ENCODE assay signal across 23 cellular contexts in the genomic region with DNA sequence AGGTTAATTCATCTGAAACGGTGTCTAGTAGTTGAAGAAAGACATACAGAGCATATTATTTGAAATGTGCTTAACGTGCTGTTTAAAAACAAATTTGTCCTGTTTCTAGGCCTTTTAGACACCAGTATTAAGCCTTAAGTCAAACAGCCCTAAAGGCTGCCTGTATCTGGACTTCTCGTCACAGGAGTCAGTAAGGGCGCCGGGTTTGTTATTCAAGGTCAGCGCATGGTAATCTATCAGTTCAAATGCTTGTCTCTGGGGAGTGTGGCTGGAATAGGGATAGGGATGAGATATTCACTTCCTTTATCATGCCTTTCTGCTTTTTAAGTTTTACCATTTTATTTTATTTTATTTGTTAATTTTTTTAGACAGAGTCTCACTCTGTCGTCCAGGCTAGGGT.
"Had no signal": no experiment of that assay in that cellular context is flagged by ENCODE, and none has a peak within 500 bp of the region (broad histone marks: within the 10 kb centered on the region; RNA-seq: fewer than 3 reads in every experiment).

No MANE protein-coding gene starts in this region.

- H3K27me3 ChIP-seq: ascending aorta, breast epithelium, colonic mucosa, dorsolateral prefrontal cortex, esophagus squamous epithelium, heart left ventricle, spleen, thyroid gland, upper lobe of right lung had no signal

- H3K4me3 ChIP-seq: ascending aorta, breast epithelium, colonic mucosa, dorsolateral prefrontal cortex, esophagus squamous epithelium, gastroesophageal sphincter, heart left ventricle, mucosa of descending colon, spleen, thyroid gland, upper lobe of right lung had no signal

- H3K9me3 ChIP-seq: ascending aorta, breast epithelium, colonic mucosa, esophagus squamous epithelium, gastroesophageal sphincter, heart left ventricle, mucosa of descending colon, spleen, thyroid gland, upper lobe of right lung had no signal

- DNase-seq: activated CD4-positive, alpha-beta T cell treated with anti-CD3 and anti-CD28 coated beads, Interleukin-2, amount 10 ng/mL, durations not matched to agents 7 days and 5 days; activated CD8-positive, alpha-beta T cell treated with anti-CD3 and anti-CD28 coated beads, Interleukin-2, amount 10 ng/mL, durations not matched to agents 7 days and 5 days; activated gamma-delta T cell treated with Interleukin-2 at 50 U/mL for 16 hours; colonic mucosa; esophagus squamous epithelium; heart left ventricle; mucosa of descending colon; naive B cell; occipital lobe; spleen; stimulated activated CD4-positive, alpha-beta T cell treated with anti-CD3 and anti-CD28 coated beads, Interleukin-4, amount 100 ng/mL, for 1 hour; stimulated activated naive CD4-positive, alpha-beta T cell; T1000; thyroid gland had no signal

- H3K4me3 Mint-ChIP-seq: activated CD4-positive, alpha-beta T cell treated with anti-CD3 and anti-CD28 coated beads, Interleukin-2, amount 10 ng/mL, durations not matched to agents 7 days and 5 days; activated CD8-positive, alpha-beta T cell treated with anti-CD3 and anti-CD28 coated beads, Interleukin-2, amount 10 ng/mL, durations not matched to agents 7 days and 5 days; activated T-helper 1 cell treated with anti-CD3 and anti-CD28 coated beads, Interleukin-12 subunit alpha, Interleukin-12 subunit beta, Interleukin-2, Interleukin-4 antibody, amounts not matched to agents 30 ng/mL and 10 ng/mL and 1 ng/mL, durations not matched to agents 14 hours and 24 hours and 36 hours; central memory CD8-positive, alpha-beta T cell; memory B cell; naive B cell had no signal

- ATAC-seq: activated CD8-positive, alpha-beta T cell treated with anti-CD3 and anti-CD28 coated beads, Interleukin-2, amount 10 ng/mL, durations not matched to agents 7 days and 5 days; activated naive CD4-positive, alpha-beta T cell treated with anti-CD3 and anti-CD28 coated beads, Interleukin-2, amount 50 U/mL, for 72 hours; gastroesophageal sphincter; mucosa of descending colon had no signal

- H3K27me3 Mint-ChIP-seq: activated CD4-positive, alpha-beta T cell treated with anti-CD3 and anti-CD28 coated beads, Interleukin-2, amount 10 ng/mL, durations not matched to agents 7 days and 5 days; central memory CD8-positive, alpha-beta T cell; memory B cell had no signal

- H3K4me1 Mint-ChIP-seq: activated CD4-positive, alpha-beta T cell treated with anti-CD3 and anti-CD28 coated beads, Interleukin-2, amount 10 ng/mL, durations not matched to agents 7 days and 5 days; central memory CD8-positive, alpha-beta T cell; memory B cell; naive B cell had no signal

- H3K36me3 ChIP-seq: ascending aorta, breast epithelium, colonic mucosa, esophagus squamous epithelium, gastroesophageal sphincter, heart left ventricle, spleen, thyroid gland, upper lobe of right lung had no signal

- H3K9me3 Mint-ChIP-seq: activated CD4-positive, alpha-beta T cell treated with anti-CD3 and anti-CD28 coated beads, Interleukin-2, amount 10 ng/mL, durations not matched to agents 7 days and 5 days; activated naive CD4-positive, alpha-beta T cell treated with anti-CD3 and anti-CD28 coated beads, Interleukin-2, amount 50 U/mL, for 72 hours; activated T-helper 1 cell treated with anti-CD3 and anti-CD28 coated beads, Interleukin-12 subunit alpha, Interleukin-12 subunit beta, Interleukin-2, Interleukin-4 antibody, amounts not matched to agents 30 ng/mL and 10 ng/mL and 1 ng/mL, durations not matched to agents 14 hours and 24 hours and 36 hours; central memory CD8-positive, alpha-beta T cell; memory B cell had no signal

- H3K4me1 ChIP-seq: breast epithelium, colonic mucosa, gastroesophageal sphincter, spleen, thyroid gland, upper lobe of right lung had no signal

- H3K27ac ChIP-seq: breast epithelium, colonic mucosa, dorsolateral prefrontal cortex, gastroesophageal sphincter, spleen, thyroid gland, upper lobe of right lung had no signal

- H3K27ac Mint-ChIP-seq: activated CD4-positive, alpha-beta T cell treated with anti-CD3 and anti-CD28 coated beads, Interleukin-2, amount 10 ng/mL, durations not matched to agents 7 days and 5 days; activated CD8-positive, alpha-beta T cell treated with anti-CD3 and anti-CD28 coated beads, Interleukin-2, amount 10 ng/mL, durations not matched to agents 7 days and 5 days; activated naive CD4-positive, alpha-beta T cell treated with anti-CD3 and anti-CD28 coated beads, Interleukin-2, amount 50 U/mL, for 72 hours; activated T-helper 1 cell treated with anti-CD3 and anti-CD28 coated beads, Interleukin-12 subunit alpha, Interleukin-12 subunit beta, Interleukin-2, Interleukin-4 antibody, amounts not matched to agents 30 ng/mL and 10 ng/mL and 1 ng/mL, durations not matched to agents 14 hours and 24 hours and 36 hours; memory B cell; naive B cell had no signal

- H3K36me3 Mint-ChIP-seq: activated naive CD4-positive, alpha-beta T cell treated with anti-CD3 and anti-CD28 coated beads, Interleukin-2, amount 50 U/mL, for 72 hours; naive B cell had no signal
